In genomic region chr12:14767617-14768016, GRCh38 we compare ENCODE assay signal across 18 cellular contexts. TPM values are rescaled to one million over a fixed set of nuclear protein-coding genes. Genes with fewer than 3 reads are reported as not detected.
DNase-seq lines count a peak whose midpoint lies in the region; ATAC-seq and TF ChIP-seq lines count a peak whose summit lies in the region.
"Had no signal": no experiment of that assay in that cellular context is flagged by ENCODE, and none has a peak within 500 bp of the region (broad histone marks: within the 10 kb centered on the region; RNA-seq: fewer than 3 reads in every experiment).

No MANE protein-coding gene starts in this region.

- peaks cover 27% of the 10 kb centered on the region for H3K36me3 ChIP-seq in left ventricle myocardium inferior
- peaks cover 0 to 10% (median 0%) of the 10 kb centered on the region in 9 donors for H3K36me3 ChIP-seq in heart left ventricle
- H3K36me3 ChIP-seq in hepatocyte (replicated peaks; ENCODE audit: insufficient read depth, low read depth): no peaks in the 10 kb centered on the region
- H3K36me3 ChIP-seq: adrenal gland had no signal

- intact Hi-C loops in left ventricle myocardium inferior (cut with micrococcal nuclease) (no loop called here), heart left ventricle (cut with DNase I) (no loop called here)

- H3K27ac Mint-ChIP-seq in activated CD4-positive, alpha-beta memory T cell treated with anti-CD3 and anti-CD28 coated beads, Interleukin-2, amount 10 ng/mL, durations not matched to agents 7 days and 5 days: no peak overlapping the region
- H3K27ac Mint-ChIP-seq in type B pancreatic cell: no peak overlapping the region
- H3K27ac Mint-ChIP-seq: dendritic cell treated with granulocyte-macrophage colony-stimulating factor and Interleukin-4, amounts not matched to agents 40 ng/mL and 50 ng/mL, for 4 days had no signal

- H3K27me3 Mint-ChIP-seq in activated CD4-positive, alpha-beta memory T cell treated with anti-CD3 and anti-CD28 coated beads, Interleukin-2, amount 10 ng/mL, durations not matched to agents 7 days and 5 days: no peaks in the 10 kb centered on the region
- H3K27me3 Mint-ChIP-seq in type B pancreatic cell: peaks cover 5% of the 10 kb centered on the region
- H3K27me3 Mint-ChIP-seq: dendritic cell treated with granulocyte-macrophage colony-stimulating factor and Interleukin-4, amounts not matched to agents 40 ng/mL and 50 ng/mL, for 4 days had no signal

- H3K9me3 ChIP-seq in left ventricle myocardium inferior (replicated peaks) (peaks cover 23% of the 10 kb centered on the region), heart left ventricle (peaks cover 0 to 21% (median 0%) of the 10 kb centered on the region in 12 donors), hepatocyte (ENCODE audit: low read depth) (no peaks in the 10 kb centered on the region)
- H3K9me3 ChIP-seq: adrenal gland, mucosa of descending colon had no signal

- H4K20me1 ChIP-seq in hepatocyte (ENCODE audit: insufficient read depth, poor library complexity, severe bottlenecking): peaks cover 38% of the 10 kb centered on the region

- no peak overlapping the region for H2AFZ ChIP-seq in hepatocyte

- H3K27ac ChIP-seq in left ventricle myocardium inferior (replicated peaks) (no peak overlapping the region), heart left ventricle (no peak overlapping the region), hepatocyte (peak overlapping the region; percentile 90)

- peak overlapping the region; percentile 77 for H3K4me3 ChIP-seq in left ventricle myocardium inferior
- H3K4me3 ChIP-seq in heart left ventricle: no peak overlapping the region
- H3K4me3 ChIP-seq in hepatocyte: peak overlapping the region; percentile 60
- H3K4me3 ChIP-seq: mucosa of descending colon had no signal

- TF ChIP-seq POLR2A in heart left ventricle (IDR thresholded peaks at IDR 0.05): no peak

- peak overlapping the region; percentile 0 for H3K4me3 Mint-ChIP-seq in activated CD4-positive, alpha-beta memory T cell treated with anti-CD3 and anti-CD28 coated beads, Interleukin-2, amount 10 ng/mL, durations not matched to agents 7 days and 5 days
- peak overlapping the region; percentile 50 for H3K4me3 Mint-ChIP-seq in type B pancreatic cell
- H3K4me3 Mint-ChIP-seq: dendritic cell treated with granulocyte-macrophage colony-stimulating factor and Interleukin-4, amounts not matched to agents 40 ng/mL and 50 ng/mL, for 4 days had no signal

- ATAC-seq in heart left ventricle (no peak), GM19395 (IDR thresholded peaks at IDR 0.05; ENCODE audit: unreplicated experiment) (no peak)
- ATAC-seq: mucosa of descending colon, Panc1 had no signal

- CTCF ChIA-PET in activated CD4-positive, alpha-beta memory T cell treated with anti-CD3 and anti-CD28 coated beads, Interleukin-2, amount 10 ng/mL, durations not matched to agents 7 days and 5 days (lab: Charles Lee): interaction anchor here (0.9 kb wide), 1 partner anchor 228 kb away, joined by 4 read pairs; no protein-coding TSS in a partner anchor

- H3K27me3 ChIP-seq in left ventricle myocardium inferior (ENCODE audit: low read depth) (no peaks in the 10 kb centered on the region), heart left ventricle (no peaks in the 10 kb centered on the region), hepatocyte (no peaks in the 10 kb centered on the region)
- H3K27me3 ChIP-seq: adrenal gland had no signal

- H3K4me2 ChIP-seq in hepatocyte: peak overlapping the region; percentile 73

- peaks cover 86% of the 10 kb centered on the region for H3K79me2 ChIP-seq in hepatocyte

- TF ChIP-seq CTCF in left ventricle myocardium inferior (IDR thresholded peaks at IDR 0.05; ENCODE audit: borderline replicate concordance) (no peak), heart left ventricle (IDR thresholded peaks at IDR 0.05) (no peak), hepatocyte (IDR thresholded peaks at IDR 0.05; ENCODE audit: poor library complexity) (no peak), type B pancreatic cell (conservative IDR thresholded peaks at IDR 0.05) (no peak)

- DNase-seq in left ventricle myocardium inferior (no peak), heart left ventricle (no peak), hepatocyte (ENCODE audit: low spot score) (no peak), type B pancreatic cell (ENCODE audit: extremely low spot score, unreplicated experiment) (no peak), NCI-H2081 treated with DMSO at 0.1 percent for 48 hours (lab: John Stamatoyannopoulos, UW) (no peak), COR-L47 (lab: John Stamatoyannopoulos, UW) (no peak)
- no peak for DNase-seq in activated CD4-positive, alpha-beta memory T cell treated with anti-CD3 and anti-CD28 coated beads, Interleukin-2, amount 10 ng/mL, durations not matched to agents 7 days and 5 days
- DNase-seq: adrenal gland; mucosa of descending colon; MV-4-11; NCI-H2227 treated with DMSO at 0.1 percent for 48 hours; retina; stimulated activated CD4-positive, alpha-beta T cell treated with anti-CD3 and anti-CD28 coated beads, Interleukin-2, amount 100 ng/mL, for 48 hours; stimulated activated naive CD4-positive, alpha-beta T cell had no signal

- 85 to 91% (median 86%) methylated on average over 1 of the region's 1 CpG for WGBS in heart left ventricle, 4 donors
- WGBS in hepatocyte (ENCODE audit: low lambda C conversion rate, missing lambda C conversion rate): 79% methylated on average over 1 of the region's 1 CpG

- H3K4me1 ChIP-seq in left ventricle myocardium inferior: peaks cover 39% of the 10 kb centered on the region
- peaks cover 0 to 25% (median 9%) of the 10 kb centered on the region in 12 donors for H3K4me1 ChIP-seq in heart left ventricle
- H3K4me1 ChIP-seq in hepatocyte (ENCODE audit: insufficient read depth): peaks cover 12% of the 10 kb centered on the region

- H3K4me1 Mint-ChIP-seq in activated CD4-positive, alpha-beta memory T cell treated with anti-CD3 and anti-CD28 coated beads, Interleukin-2, amount 10 ng/mL, durations not matched to agents 7 days and 5 days: peaks cover 37% of the 10 kb centered on the region
- H3K4me1 Mint-ChIP-seq in type B pancreatic cell (ENCODE audit: unreplicated experiment): peaks cover 5% of the 10 kb centered on the region

- POLR2A ChIA-PET in activated CD4-positive, alpha-beta memory T cell treated with anti-CD3 and anti-CD28 coated beads, Interleukin-2, amount 10 ng/mL, durations not matched to agents 7 days and 5 days (lab: Charles Lee): no interaction called here

- H3K9me3 Mint-ChIP-seq in activated CD4-positive, alpha-beta memory T cell treated with anti-CD3 and anti-CD28 coated beads, Interleukin-2, amount 10 ng/mL, durations not matched to agents 7 days and 5 days: peaks cover 3% of the 10 kb centered on the region
- H3K9me3 Mint-ChIP-seq in type B pancreatic cell: peaks cover 13% of the 10 kb centered on the region

- H3K9me2 ChIP-seq in hepatocyte (replicated peaks; ENCODE audit: insufficient read depth): no peaks in the 10 kb centered on the region

- peaks cover 64% of the 10 kb centered on the region for H3K36me3 Mint-ChIP-seq in activated CD4-positive, alpha-beta memory T cell treated with anti-CD3 and anti-CD28 coated beads, Interleukin-2, amount 10 ng/mL, durations not matched to agents 7 days and 5 days (ENCODE audit: low read depth)
- H3K36me3 Mint-ChIP-seq in type B pancreatic cell: peaks cover 47% of the 10 kb centered on the region

RNA-seq across cellular contexts. Expression of gene WBP11, which starts 35.7 kb away (rescaled TPM):
- total RNA-seq in left ventricle myocardium inferior (49.7 TPM), heart left ventricle (10 to 100 TPM; 20.2 to 62.7 (median 52.7) TPM), hepatocyte (22.8 and 26.6 TPM in 2 replicates), type B pancreatic cell (ENCODE audit: low replicate concordance) (86.3 and 134 TPM in 2 replicates)
- polyA plus RNA-seq in heart left ventricle (10 to 100 TPM; 11.4 to 38.8 TPM), hepatocyte (39.3 and 54.2 TPM in 2 replicates)
- 10 to 100 TPM; 91.1 to 92.7 TPM for total RNA-seq in activated CD4-positive, alpha-beta memory T cell treated with anti-CD3 and anti-CD28 coated beads, Interleukin-2, amount 10 ng/mL, durations not matched to agents 7 days and 5 days

RNA-seq across cellular contexts. Expression of gene C12orf60, which starts 35.9 kb away (rescaled TPM):
- 1.9 TPM for total RNA-seq in left ventricle myocardium inferior
- 1 to 10 TPM; 2.0 to 4.6 (median 3.4) TPM for total RNA-seq in heart left ventricle
- 1 to 10 TPM; 3.6 to 5.3 TPM for polyA plus RNA-seq in heart left ventricle
- 1 to 10 TPM; 2.0 to 2.4 TPM for total RNA-seq in activated CD4-positive, alpha-beta memory T cell treated with anti-CD3 and anti-CD28 coated beads, Interleukin-2, amount 10 ng/mL, durations not matched to agents 7 days and 5 days
- 1.5 and 2.3 TPM in 2 replicates for total RNA-seq in hepatocyte
- 0.17 and 2.0 TPM in 2 replicates for polyA plus RNA-seq in hepatocyte
- total RNA-seq in type B pancreatic cell (ENCODE audit: low replicate concordance): 1.9 and 2.7 TPM in 2 replicates

RNA-seq across cellular contexts. Expression of gene SMCO3, which starts 46.4 kb away (rescaled TPM):
- 0.14 TPM for total RNA-seq in left ventricle myocardium inferior
- under 1 TPM in 4 of 9 donors, not detected in 5; 0.13 to 0.91 (median 0.17) TPM for total RNA-seq in heart left ventricle
- polyA plus RNA-seq in heart left ventricle: under 1 TPM; 0.07 to 0.57 TPM
- total RNA-seq in activated CD4-positive, alpha-beta memory T cell treated with anti-CD3 and anti-CD28 coated beads, Interleukin-2, amount 10 ng/mL, durations not matched to agents 7 days and 5 days: not detected
- total RNA-seq in hepatocyte: 1.7 and 3.2 TPM in 2 replicates
- polyA plus RNA-seq in hepatocyte: 1.4 and 2.9 TPM in 2 replicates
- not detected in 2 replicates for total RNA-seq in type B pancreatic cell (ENCODE audit: low replicate concordance)
- total RNA-seq: activated CD8-positive, alpha-beta memory T cell treated with anti-CD3 and anti-CD28 coated beads for 36 hours; mucosa of descending colon had no signal

Comparison
In these comparisons a context has a peak if more than half of its experiments do, and no peak if none do; other contexts are left out.
1. H3K4me3 ChIP-seq: peak in left ventricle myocardium inferior (single experiment) and hepatocyte (single experiment); none in heart left ventricle (0 of 12).